In genomic region chr11:130383363-130384168, GRCh38 we compare ENCODE assay signal across 11 cellular contexts. TPM values are rescaled to one million over a fixed set of nuclear protein-coding genes. Genes with fewer than 3 reads are reported as not detected.
A peak's percentile ranks its signal among the peaks of the same experiment; 100 is the strongest.
DNase-seq lines count a peak whose midpoint lies in the region; ATAC-seq and TF ChIP-seq lines count a peak whose summit lies in the region.
"Had no signal": no experiment of that assay in that cellular context is flagged by ENCODE, and none has a peak within 500 bp of the region (broad histone marks: within the 10 kb centered on the region; RNA-seq: fewer than 3 reads in every experiment).

No MANE protein-coding gene starts in this region.

- peaks cover 0 to 3% (median 0%) of the 10 kb centered on the region in 5 experiments for H3K9me3 Mint-ChIP-seq in brain
- H3K9me3 Mint-ChIP-seq in T-helper 2 cell treated with Interferon-gamma antibody and Interleukin-4, amounts not matched to agents 5 μg/mL and 100 μg/mL, for 36 hours: no peaks in the 10 kb centered on the region

- TF ChIP-seq CTCF in brain (conservative IDR thresholded peaks at IDR 0.05) (no peak), mucosa of descending colon (IDR thresholded peaks at IDR 0.05) (no peak)

- ATAC-seq in mucosa of descending colon: peak; percentile 31
- no peak for ATAC-seq in HG02798 (IDR thresholded peaks at IDR 0.05; ENCODE audit: poor library complexity, unreplicated experiment)

- H3K27me3 ChIP-seq in BLaER1 treated with 17β-estradiol and CSF1 and Interleukin-3, amounts not matched to agents 10 nM and 100 nM: peaks cover 55 to 87% (median 78%) of the 10 kb centered on the region in 11 experiments

- H3K4me3 ChIP-seq in BLaER1 treated with 17β-estradiol and CSF1 and Interleukin-3, amounts not matched to agents 10 nM and 100 nM: no peak overlapping the region
- no peak overlapping the region for H3K4me3 ChIP-seq in mucosa of descending colon
- H3K4me3 ChIP-seq: thoracic aorta had no signal

- H3K4me2 ChIP-seq in BLaER1 treated with 17β-estradiol and CSF1 and Interleukin-3, amounts not matched to agents 10 nM and 100 nM: peak overlapping the region; percentile 38 to 83 (median 68)

- H3K9ac ChIP-seq in BLaER1 treated with 17β-estradiol and CSF1 and Interleukin-3, amounts not matched to agents 10 nM and 100 nM: no peak overlapping the region

- H4K20me1 ChIP-seq in BLaER1 treated with 17β-estradiol and CSF1 and Interleukin-3, amounts not matched to agents 10 nM and 100 nM: peaks cover 0 to 30% (median 11%) of the 10 kb centered on the region in 11 experiments; a peak in 13 of 22 replicates

- H3K27ac ChIP-seq in BLaER1 treated with 17β-estradiol and CSF1 and Interleukin-3, amounts not matched to agents 10 nM and 100 nM: no peak overlapping the region
- H3K27ac ChIP-seq: thoracic aorta had no signal

- no peaks in the 10 kb centered on the region for H3K36me3 Mint-ChIP-seq in brain
- no peaks in the 10 kb centered on the region for H3K36me3 Mint-ChIP-seq in T-helper 2 cell treated with Interferon-gamma antibody and Interleukin-4, amounts not matched to agents 5 μg/mL and 100 μg/mL, for 36 hours (ENCODE audit: low read depth)

- peaks cover 8% of the 10 kb centered on the region for H3K27me3 Mint-ChIP-seq in brain
- no peaks in the 10 kb centered on the region for H3K27me3 Mint-ChIP-seq in T-helper 2 cell treated with Interferon-gamma antibody and Interleukin-4, amounts not matched to agents 5 μg/mL and 100 μg/mL, for 36 hours (ENCODE audit: low read depth)

- peak overlapping the region in 1 of 5 experiments; percentile 9 for H3K4me3 Mint-ChIP-seq in brain
- H3K4me3 Mint-ChIP-seq in T-helper 2 cell treated with Interferon-gamma antibody and Interleukin-4, amounts not matched to agents 5 μg/mL and 100 μg/mL, for 36 hours: no peak overlapping the region

- peaks cover 15% of the 10 kb centered on the region for H3K4me1 Mint-ChIP-seq in brain
- peaks cover 12% of the 10 kb centered on the region for H3K4me1 Mint-ChIP-seq in T-helper 2 cell treated with Interferon-gamma antibody and Interleukin-4, amounts not matched to agents 5 μg/mL and 100 μg/mL, for 36 hours (ENCODE audit: low read depth)

- H3K9me3 ChIP-seq in BLaER1 treated with 17β-estradiol and CSF1 and Interleukin-3, amounts not matched to agents 10 nM and 100 nM (replicated peaks in 1 of 11): peaks cover 0 to 4% (median 0%) of the 10 kb centered on the region in 11 experiments; a peak in 2 of 22 replicates
- no peaks in the 10 kb centered on the region for H3K9me3 ChIP-seq in mucosa of descending colon
- H3K9me3 ChIP-seq: thoracic aorta had no signal

- peak; percentile 95 for DNase-seq in HT1080 (ENCODE audit: low read depth)
- DNase-seq in mucosa of descending colon: peak in 1 of 3 donors; percentile 13
- DNase-seq in foreskin melanocyte: no peak
- no peak for DNase-seq in T-helper 2 cell treated with Interferon-gamma antibody and Interleukin-4, amounts not matched to agents 5 μg/mL and 100 μg/mL, for 36 hours (ENCODE audit: low spot score)
- DNase-seq in Kasumi-1 (lab: John Stamatoyannopoulos, UW): no peak
- DNase-seq: Karpas-422 had no signal

- H3K27ac Mint-ChIP-seq in brain: peak overlapping the region in 3 of 5 experiments; percentile 43 to 84 (median 81)
- no peak overlapping the region for H3K27ac Mint-ChIP-seq in T-helper 2 cell treated with Interferon-gamma antibody and Interleukin-4, amounts not matched to agents 5 μg/mL and 100 μg/mL, for 36 hours

- peaks cover 10 to 30% (median 26%) of the 10 kb centered on the region in 10 experiments for H3K4me1 ChIP-seq in BLaER1 treated with 17β-estradiol and CSF1 and Interleukin-3, amounts not matched to agents 10 nM and 100 nM
- no peaks in the 10 kb centered on the region for H3K4me1 ChIP-seq in mucosa of descending colon (ENCODE audit: low read depth)

- intact Hi-C loops in mucosa of descending colon (cut with DNase I, micrococcal nuclease): no loop called here

- no peaks in the 10 kb centered on the region for H3K36me3 ChIP-seq in BLaER1 treated with 17β-estradiol and CSF1 and Interleukin-3, amounts not matched to agents 10 nM and 100 nM
- no peaks in the 10 kb centered on the region for H3K36me3 ChIP-seq in mucosa of descending colon (ENCODE audit: low read depth)
- H3K36me3 ChIP-seq: thoracic aorta had no signal

RNA-seq across cellular contexts. Expression of gene ADAMTS8, which starts 44.8 kb away (rescaled TPM):
- total RNA-seq in HT1080 (2014; rRNA removed; shearing (Covaris generic)): not detected in 2 replicates
- not detected in 2 replicates for polyA plus RNA-seq in HT1080 (2015; cell fraction: cytosol; rRNA removed)
- not detected in 2 replicates for polyA plus RNA-seq in HT1080 (2015; cell fraction: nucleus; rRNA removed)
- 4.0 TPM for polyA plus RNA-seq in brain (ENCODE audit: insufficient read depth, low read depth, low replicate concordance)
- 10 to 100 TPM in 1 of 3 donors, 1 to 10 TPM in 1, under 1 TPM in 1; 0.38 to 10.5 (median 2.6) TPM for total RNA-seq in mucosa of descending colon
- total RNA-seq: pulmonary artery endothelial cell had no signal
